Comparison of ENCODE assay signal across 13 cellular contexts in genomic region chr3:86989611-86990010, GRCh38. TPM values are rescaled to one million over a fixed set of nuclear protein-coding genes. Genes with fewer than 3 reads are reported as not detected.
A peak's percentile ranks its signal among the peaks of the same experiment; 100 is the strongest.
DNase-seq lines count a peak whose midpoint lies in the region; ATAC-seq and TF ChIP-seq lines count a peak whose summit lies in the region.
"Had no signal": no experiment of that assay in that cellular context is flagged by ENCODE, and none has a peak within 500 bp of the region (broad histone marks: within the 10 kb centered on the region; RNA-seq: fewer than 3 reads in every experiment).

No MANE protein-coding gene starts in this region.

- TF ChIP-seq RAD21 in SK-N-SH (IDR thresholded peaks at IDR 0.05; ENCODE audit: low read length) = no peak

- no peak overlapping the region for H3K18ac ChIP-seq in mesenchymal stem cell (ENCODE audit: low read depth in 1 of 2, low read length in 2 of 2)

- no peak overlapping the region for H2BK15ac ChIP-seq in mesenchymal stem cell (ENCODE audit: low read depth, poor library complexity, severe bottlenecking)

- H4K20me1 ChIP-seq in SK-N-SH (ENCODE audit: insufficient read depth) = no peaks in the 10 kb centered on the region

- H3K23ac ChIP-seq in mesenchymal stem cell (ENCODE audit: low read length in 2 of 2) = no peak overlapping the region

- H3K4me2 ChIP-seq in mesenchymal stem cell (ENCODE audit: low read length, poor library complexity, severe bottlenecking) = peak overlapping the region; percentile 96
- no peak overlapping the region for H3K4me2 ChIP-seq in SK-N-SH

- H2AFZ ChIP-seq in mesenchymal stem cell (ENCODE audit: low read depth, low read length) (no peak overlapping the region), SK-N-SH (ENCODE audit: low read depth) (no peak overlapping the region)

- H3K4me3 ChIP-seq in HEK293 (ENCODE audit: low read depth, low read length) = peak overlapping the region; percentile 78
- H3K4me3 ChIP-seq in mesenchymal stem cell (ENCODE audit: insufficient read depth in 1 of 2, low read depth in 1 of 2, low read length in 2 of 2) = peak overlapping the region in 1 of 2 experiments; percentile 97
- peak overlapping the region; percentile 80 for H3K4me3 ChIP-seq in thoracic aorta
- H3K4me3 ChIP-seq in SK-N-SH (ENCODE audit: low read depth in 2 of 2, low read length in 1 of 2) = no peak overlapping the region

- no peak overlapping the region for H2BK120ac ChIP-seq in mesenchymal stem cell (ENCODE audit: low read depth, low read length)

- no peaks in the 10 kb centered on the region for H3K9me3 Mint-ChIP-seq in chondrocyte (ENCODE audit: low read depth)
- H3K9me3 Mint-ChIP-seq in activated naive CD4-positive, alpha-beta T cell treated with anti-CD3 and anti-CD28 coated beads for 36 hours = no peaks in the 10 kb centered on the region
- H3K9me3 Mint-ChIP-seq: activated CD4-positive, alpha-beta memory T cell treated with anti-CD3 and anti-CD28 coated beads for 36 hours had no signal

- H3K9ac ChIP-seq in mesenchymal stem cell (ENCODE audit: low read length) = peak overlapping the region; percentile 96
- no peak overlapping the region for H3K9ac ChIP-seq in SK-N-SH

- no peaks in the 10 kb centered on the region for H3K27me3 ChIP-seq in mesenchymal stem cell (ENCODE audit: control insufficient read depth in 1 of 2, insufficient read depth in 1 of 2, low read length in 2 of 2)
- H3K27me3 ChIP-seq in thoracic aorta (replicated peaks; ENCODE audit: insufficient read depth) = no peaks in the 10 kb centered on the region
- H3K27me3 ChIP-seq in SK-N-SH (ENCODE audit: insufficient read depth) = peaks cover 13% of the 10 kb centered on the region

- peaks cover 13% of the 10 kb centered on the region for H3K36me3 Mint-ChIP-seq in chondrocyte (ENCODE audit: low read depth)
- no peaks in the 10 kb centered on the region for H3K36me3 Mint-ChIP-seq in activated naive CD4-positive, alpha-beta T cell treated with anti-CD3 and anti-CD28 coated beads for 36 hours (ENCODE audit: low read depth)
- H3K36me3 Mint-ChIP-seq: activated CD4-positive, alpha-beta memory T cell treated with anti-CD3 and anti-CD28 coated beads for 36 hours had no signal

- no peak overlapping the region for H3K4ac ChIP-seq in mesenchymal stem cell (ENCODE audit: low read depth in 1 of 2, low read length in 2 of 2)

- H3K4me1 Mint-ChIP-seq in chondrocyte (ENCODE audit: low read depth) = peaks cover 69% of the 10 kb centered on the region
- peaks cover 3% of the 10 kb centered on the region for H3K4me1 Mint-ChIP-seq in activated naive CD4-positive, alpha-beta T cell treated with anti-CD3 and anti-CD28 coated beads for 36 hours (ENCODE audit: low read depth)

- no peak overlapping the region for H4K8ac ChIP-seq in mesenchymal stem cell (ENCODE audit: low read length)

- DNase-seq in chondrocyte (ENCODE audit: low spot score) = no peak
- DNase-seq in mesenchymal stem cell = no peak
- DNase-seq in thoracic aorta (ENCODE audit: low spot score) = no peak
- no peak for DNase-seq in SHP77 treated with DMSO at 0.1 percent for 48 hours (lab: John Stamatoyannopoulos, UW)
- no peak for DNase-seq in SK-N-SH
- DNase-seq in NCI-H524 treated with DMSO at 0.1 percent for 48 hours (lab: John Stamatoyannopoulos, UW) = no peak
- no peak for DNase-seq in activated naive CD4-positive, alpha-beta T cell treated with anti-CD3 and anti-CD28 coated beads for 36 hours
- DNase-seq: activated CD4-positive, alpha-beta memory T cell treated with anti-CD3 and anti-CD28 coated beads for 36 hours; adrenal gland; DMS 273 treated with DMSO at 0.1 percent for 48 hours; NCI-H187; SHP77 had no signal

- no peak overlapping the region for H4K91ac ChIP-seq in mesenchymal stem cell (ENCODE audit: low read length)

- no peak for ATAC-seq in thoracic aorta (ENCODE audit: insufficient number of reproducible peaks, low FRiP score, low read depth)

- no peak overlapping the region for H2BK12ac ChIP-seq in mesenchymal stem cell (ENCODE audit: low read length in 2 of 2)

- H3K36me3 ChIP-seq in HEK293 (ENCODE audit: control insufficient read depth in 2 of 2, insufficient read depth in 1 of 2, low read length in 2 of 2) = no peaks in the 10 kb centered on the region
- H3K36me3 ChIP-seq in mesenchymal stem cell (ENCODE audit: control insufficient read depth in 1 of 2, insufficient read depth in 2 of 2, low read depth in 1 of 2, low read length in 2 of 2) = peaks cover 0 to 4% of the 10 kb centered on the region in 2 experiments
- no peaks in the 10 kb centered on the region for H3K36me3 ChIP-seq in thoracic aorta
- no peaks in the 10 kb centered on the region for H3K36me3 ChIP-seq in SK-N-SH (replicated peaks in 1 of 2; ENCODE audit: control insufficient read depth in 1 of 2, insufficient read depth in 2 of 2, low read length in 1 of 2)
- H3K36me3 ChIP-seq: adrenal gland had no signal

- no peaks in the 10 kb centered on the region for H3K27me3 Mint-ChIP-seq in chondrocyte (ENCODE audit: low read depth)
- H3K27me3 Mint-ChIP-seq in activated naive CD4-positive, alpha-beta T cell treated with anti-CD3 and anti-CD28 coated beads for 36 hours (ENCODE audit: low read depth) = peaks cover 34% of the 10 kb centered on the region

- POLR2A ChIA-PET in HEK293 (lab: Yijun Ruan, JAX) = interaction anchor here (1.5 kb wide), 1 partner anchor 12 kb away, joined by 4 read pairs; no protein-coding TSS in a partner anchor
- POLR2A ChIA-PET in SK-N-SH (lab: Yijun Ruan, JAX) = no interaction called here

- WGBS in mesenchymal stem cell = 66% methylated on average over 7 of the region's 7 CpGs
- 17% methylated on average over 7 of the region's 7 CpGs for WGBS in SK-N-SH (ENCODE audit: low lambda C conversion rate)

- H3K79me1 ChIP-seq in mesenchymal stem cell (replicated peaks; ENCODE audit: low read length, poor library complexity, severe bottlenecking) = peaks cover 7% of the 10 kb centered on the region

- no peaks in the 10 kb centered on the region for H3K9me2 ChIP-seq in SK-N-SH

- H3K27ac ChIP-seq in HEK293 (ENCODE audit: extremely low read depth, low read depth, low read length) (no peak overlapping the region), mesenchymal stem cell (ENCODE audit: low read length, poor library complexity, severe bottlenecking) (peak overlapping the region; percentile 51), thoracic aorta (peak overlapping the region; percentile 78 to 86), SK-N-SH (ENCODE audit: low read depth in 2 of 2, low read length in 1 of 2) (no peak overlapping the region)

- CTCF ChIA-PET in HEK293 (lab: Yijun Ruan, JAX) = no interaction called here
- CTCF ChIA-PET in SK-N-SH (lab: Yijun Ruan, JAX) = no interaction called here
- CTCF ChIA-PET in activated naive CD4-positive, alpha-beta T cell treated with anti-CD3 and anti-CD28 coated beads for 36 hours (lab: Charles Lee) = no interaction called here

- H2BK5ac ChIP-seq in mesenchymal stem cell (ENCODE audit: low read depth, low read length, poor library complexity, severe bottlenecking) = no peak overlapping the region

- no peak for TF ChIP-seq CTCF in HEK293 (tag by site-specific recombination; IDR thresholded peaks at IDR 0.05)
- no peak for TF ChIP-seq CTCF in chondrocyte (IDR thresholded peaks at IDR 0.05)
- TF ChIP-seq CTCF in thoracic aorta (IDR thresholded peaks at IDR 0.05) = no peak
- no peak for TF ChIP-seq CTCF in SK-N-SH (IDR thresholded peaks at IDR 0.05)

- H3K9me3 ChIP-seq in HEK293 (ENCODE audit: control insufficient read depth, insufficient read depth, low read depth, low read length) = no peaks in the 10 kb centered on the region
- H3K9me3 ChIP-seq in mesenchymal stem cell (ENCODE audit: control insufficient read depth, low read length) = no peaks in the 10 kb centered on the region
- H3K9me3 ChIP-seq in thoracic aorta = no peaks in the 10 kb centered on the region
- no peaks in the 10 kb centered on the region for H3K9me3 ChIP-seq in SK-N-SH
- H3K9me3 ChIP-seq: adrenal gland had no signal

- H3K79me2 ChIP-seq in SK-N-SH (ENCODE audit: insufficient read depth) = no peaks in the 10 kb centered on the region

- H3K4me3 Mint-ChIP-seq in chondrocyte (ENCODE audit: unreplicated experiment) = peak overlapping the region; percentile 86
- no peak overlapping the region for H3K4me3 Mint-ChIP-seq in activated naive CD4-positive, alpha-beta T cell treated with anti-CD3 and anti-CD28 coated beads for 36 hours
- H3K4me3 Mint-ChIP-seq: activated CD4-positive, alpha-beta memory T cell treated with anti-CD3 and anti-CD28 coated beads for 36 hours had no signal

- TF ChIP-seq EP300 in SK-N-SH (IDR thresholded peaks at IDR 0.05; ENCODE audit: borderline replicate concordance in 1 of 2, low read depth in 1 of 2, low read length in 1 of 2) = no peak

- H3K14ac ChIP-seq in mesenchymal stem cell (ENCODE audit: low read length in 2 of 2) = no peak overlapping the region

- peak overlapping the region; percentile 98 for H3K27ac Mint-ChIP-seq in chondrocyte (ENCODE audit: unreplicated experiment)
- H3K27ac Mint-ChIP-seq in activated naive CD4-positive, alpha-beta T cell treated with anti-CD3 and anti-CD28 coated beads for 36 hours = no peak overlapping the region
- H3K27ac Mint-ChIP-seq: activated CD4-positive, alpha-beta memory T cell treated with anti-CD3 and anti-CD28 coated beads for 36 hours had no signal

- no peaks in the 10 kb centered on the region for H3F3A ChIP-seq in SK-N-SH (replicated peaks; ENCODE audit: insufficient read depth)

- intact Hi-C loops in activated naive CD4-positive, alpha-beta T cell treated with anti-CD3 and anti-CD28 coated beads for 36 hours (cut with micrococcal nuclease) = loop anchor here (5.0 kb wide), 1 partner anchor 93 kb away; no protein-coding TSS in a partner anchor

- H2AK5ac ChIP-seq in mesenchymal stem cell (ENCODE audit: low read length, severe bottlenecking) = no peak overlapping the region

- H3K4me1 ChIP-seq in HEK293 (ENCODE audit: control insufficient read depth, insufficient read depth, low read length) (no peaks in the 10 kb centered on the region), mesenchymal stem cell (ENCODE audit: control insufficient read depth, insufficient read depth, low read depth, low read length) (peaks cover 7% of the 10 kb centered on the region), thoracic aorta (ENCODE audit: control insufficient read depth in 1 of 2, low read depth in 2 of 2) (peaks cover 25 to 43% of the 10 kb centered on the region in 2 donors), SK-N-SH (ENCODE audit: control insufficient read depth in 1 of 2, insufficient read depth in 2 of 2, low read depth in 1 of 2, low read length in 1 of 2) (peaks cover 2 to 18% of the 10 kb centered on the region in 2 experiments; a peak in 2 of 4 replicates)
- H3K4me1 ChIP-seq: adrenal gland had no signal

TF ChIP-seq in HEK293, 187 proteins besides CTCF, POLR2A, EP300 and RAD21 (continues in another document):
- TF ChIP-seq ZXDB (tag by site-specific recombination; IDR thresholded peaks at IDR 0.05) = no peak

TF ChIP-seq in SK-N-SH, 30 proteins besides CTCF, POLR2A, EP300 and RAD21 (continues in another document):
- TF ChIP-seq TAF1 (IDR thresholded peaks at IDR 0.05; ENCODE audit: borderline replicate concordance, low read depth, low read length) = no peak

RNA-seq across cellular contexts. Expression of gene VGLL3, which starts 1.3 kb away (rescaled TPM):
- total RNA-seq in chondrocyte = 170 to 405 TPM (median 177 TPM) in 3 replicates
- 16.7 TPM for polyA plus RNA-seq in mesenchymal stem cell (2013, experiment 1 of 2)
- 13.8 TPM for polyA plus RNA-seq in mesenchymal stem cell (2013, experiment 2 of 2)
- total RNA-seq in thoracic aorta = 10 to 100 TPM; 45.6 to 80.0 TPM
- not detected in 2 replicates for polyA plus RNA-seq in SK-N-SH (2012; rRNA removed)
- not detected in 2 replicates for polyA plus RNA-seq in SK-N-SH (2012; cell fraction: cytosol; rRNA removed)
- polyA plus RNA-seq in SK-N-SH (2012; cell fraction: nucleus; rRNA removed) = not detected in 2 replicates
- total RNA-seq in activated naive CD4-positive, alpha-beta T cell treated with anti-CD3 and anti-CD28 coated beads for 36 hours = not detected
- total RNA-seq: activated CD4-positive, alpha-beta memory T cell treated with anti-CD3 and anti-CD28 coated beads for 36 hours had no signal

Comparison
In these comparisons a context has a peak if more than half of its experiments do, and no peak if none do; other contexts are left out.
1. H3K27ac ChIP-seq: peak in mesenchymal stem cell (single experiment) and thoracic aorta (2 of 2); none in HEK293 (single experiment) and SK-N-SH (0 of 2).
2. H3K4me3 ChIP-seq: peak in HEK293 (single experiment) and thoracic aorta (single experiment); none in SK-N-SH (0 of 2).
3. RNA of gene VGLL3, which starts 1.3 kb away (total RNA-seq): 170 to 405 TPM in chondrocyte and 45.6 to 80.0 TPM in thoracic aorta; not detected in activated naive CD4-positive, alpha-beta T cell treated with anti-CD3 and anti-CD28 coated beads for 36 hours; every median in the first group is over 10 times any median in the second.